Comparison of ENCODE assay signal across 1 cellular context in genomic region chr11:133810179-133810550, GRCh38.
TF ChIP-seq lines count a peak whose summit lies in the region.

No MANE protein-coding gene starts in this region.

TF ChIP-seq in IMR-90, 13 proteins besides CTCF, POLR2A, EP300 and RAD21:
- TF ChIP-seq NFE2L2 (IDR thresholded peaks at IDR 0.05; ENCODE audit: low read depth, low read length), result no peak
- no peak for TF ChIP-seq MAFK (IDR thresholded peaks at IDR 0.05; ENCODE audit: low read depth, low read length)
- no peak for TF ChIP-seq BHLHE40 (IDR thresholded peaks at IDR 0.05; ENCODE audit: low read depth, low read length)
- no peak for TF ChIP-seq CEBPB (IDR thresholded peaks at IDR 0.05; ENCODE audit: low read depth, low read length)
- TF ChIP-seq SMC3 (IDR thresholded peaks at IDR 0.05; ENCODE audit: low read depth, low read length), result no peak
- no peak for TF ChIP-seq RFX5 (IDR thresholded peaks at IDR 0.05; ENCODE audit: low read depth, low read length)
- TF ChIP-seq ELK1 (IDR thresholded peaks at IDR 0.05; ENCODE audit: borderline replicate concordance, low read depth, low read length), result no peak
- TF ChIP-seq CHD1 (IDR thresholded peaks at IDR 0.05; ENCODE audit: low read depth, low read length), result no peak
- TF ChIP-seq FOS (IDR thresholded peaks at IDR 0.05; ENCODE audit: low read depth, low read length), result no peak
- TF ChIP-seq RCOR1 (IDR thresholded peaks at IDR 0.05; ENCODE audit: insufficient replicate concordance, low read length), result no peak
- TF ChIP-seq MAZ (IDR thresholded peaks at IDR 0.05; ENCODE audit: borderline replicate concordance, low read depth, low read length), result no peak
- no peak for TF ChIP-seq MXI1 (IDR thresholded peaks at IDR 0.05; ENCODE audit: borderline replicate concordance, low read depth, low read length)
- TF ChIP-seq USF2 (IDR thresholded peaks at IDR 0.05; ENCODE audit: low read depth, low read length), result no peak
